In the genomic region with DNA sequence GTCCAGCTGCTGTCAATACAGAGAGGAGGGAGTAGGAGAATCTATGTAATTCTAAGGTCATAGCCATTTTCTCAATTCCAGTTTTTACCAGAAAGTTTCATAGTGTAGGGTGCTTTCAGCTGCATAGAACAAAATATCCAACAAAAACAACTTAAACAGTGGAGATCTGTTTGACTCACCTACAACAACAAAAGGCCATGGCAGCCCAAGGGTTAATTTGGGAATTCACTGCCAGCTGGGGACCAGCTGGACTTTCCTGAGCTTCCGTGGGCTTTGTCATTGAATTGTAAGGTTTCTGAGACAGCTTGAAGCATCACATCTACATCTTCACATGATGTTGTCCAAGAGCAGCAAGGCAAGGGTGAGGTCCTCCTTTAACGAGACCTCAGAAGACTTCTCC, we compare ENCODE assay signal across 7 cellular contexts.
"Had no signal": no experiment of that assay in that cellular context is flagged by ENCODE, and none has a peak within 500 bp of the region (broad histone marks: within the 10 kb centered on the region; RNA-seq: fewer than 3 reads in every experiment).

No MANE protein-coding gene starts in this region.

- ATAC-seq: GM23338 had no signal

- H3K4me2 ChIP-seq: GM23338, KMS-11 had no signal

- H3K9ac ChIP-seq: KMS-11 had no signal

- H2AFZ ChIP-seq: GM23338 had no signal

- FAIRE-seq: H1, H54, HTR-8/SVneo had no signal

- H3K4me3 ChIP-seq: GM23338 had no signal

- H3K27ac ChIP-seq: KMS-11 had no signal

- DNase-seq: H9, HCEC 1CT had no signal
